ENCODE assay signal across 8 cellular contexts in genomic region chr2:136116111-136116812, GRCh38. TPM values are rescaled to one million over a fixed set of nuclear protein-coding genes. Genes with fewer than 3 reads are reported as not detected.
DNase-seq lines count a peak whose midpoint lies in the region; ATAC-seq and TF ChIP-seq lines count a peak whose summit lies in the region.

No MANE protein-coding gene starts in this region.

- H3K36me3 Mint-ChIP-seq in activated CD4-positive, alpha-beta T cell treated with anti-CD3 and anti-CD28 coated beads, Interleukin-2, amount 10 ng/mL, durations not matched to agents 24 days and 14 days (ENCODE audit: low read depth): peaks cover 39% of the 10 kb centered on the region
- H3K36me3 Mint-ChIP-seq in effector memory CD8-positive, alpha-beta T cell (ENCODE audit: insufficient read depth): peaks cover 83% of the 10 kb centered on the region
- H3K36me3 Mint-ChIP-seq in nephron progenitor cell (ENCODE audit: low read depth) (peaks cover 24% of the 10 kb centered on the region), type B pancreatic cell (peaks cover 5% of the 10 kb centered on the region)

- DNase-seq in NCI-H1417 (lab: John Stamatoyannopoulos, UW) (peak in 2 of 3 experiments; percentile 29 to 58), NCI-H1417 treated with DMSO at 0.1 percent for 48 hours (lab: John Stamatoyannopoulos, UW) (no peak), KBM-7 (peak; percentile 46), nephron progenitor cell (peak; percentile 57), type B pancreatic cell (ENCODE audit: extremely low spot score, unreplicated experiment) (no peak)
- peak; percentile 92 for DNase-seq in activated CD4-positive, alpha-beta T cell treated with anti-CD3 and anti-CD28 coated beads, Interleukin-2, amount 10 ng/mL, durations not matched to agents 24 days and 14 days
- DNase-seq in effector memory CD8-positive, alpha-beta T cell: peak; percentile 78 to 86 (median 83)

- peaks cover 58% of the 10 kb centered on the region for H3K4me1 Mint-ChIP-seq in activated CD4-positive, alpha-beta T cell treated with anti-CD3 and anti-CD28 coated beads, Interleukin-2, amount 10 ng/mL, durations not matched to agents 24 days and 14 days
- H3K4me1 Mint-ChIP-seq in effector memory CD8-positive, alpha-beta T cell (ENCODE audit: low read depth in 2 of 2): peaks cover 47 to 48% of the 10 kb centered on the region in 2 donors
- peaks cover 69% of the 10 kb centered on the region for H3K4me1 Mint-ChIP-seq in nephron progenitor cell
- peaks cover 11% of the 10 kb centered on the region for H3K4me1 Mint-ChIP-seq in type B pancreatic cell (ENCODE audit: unreplicated experiment)

- ATAC-seq in effector memory CD8-positive, alpha-beta T cell (replicated peaks): peak; percentile 25
- no peak for ATAC-seq in GM19395 (IDR thresholded peaks at IDR 0.05; ENCODE audit: unreplicated experiment)

- intact Hi-C loops in activated CD4-positive, alpha-beta T cell treated with anti-CD3 and anti-CD28 coated beads, Interleukin-2, amount 10 ng/mL, durations not matched to agents 24 days and 14 days (cut with micrococcal nuclease): loop anchor here (1.0 to 5.0 kb wide), 11 partner anchors 59 to 1199 kb away; partner anchors contain the start of genes CCNT2, DARS1, R3HDM1 and RAB3GAP1

- H3K9me3 Mint-ChIP-seq in activated CD4-positive, alpha-beta T cell treated with anti-CD3 and anti-CD28 coated beads, Interleukin-2, amount 10 ng/mL, durations not matched to agents 24 days and 14 days: no peaks in the 10 kb centered on the region
- peaks cover 0 to 2% of the 10 kb centered on the region in 2 donors for H3K9me3 Mint-ChIP-seq in effector memory CD8-positive, alpha-beta T cell
- no peaks in the 10 kb centered on the region for H3K9me3 Mint-ChIP-seq in nephron progenitor cell
- no peaks in the 10 kb centered on the region for H3K9me3 Mint-ChIP-seq in type B pancreatic cell

- in situ Hi-C loops in KBM-7 (cut with MboI; ENCODE audit: low pct_unique_long_range_greater_than_20kb, low sequenced_read_pairs): no loop called here

- no peak for TF ChIP-seq CTCF in nephron progenitor cell (IDR thresholded peaks at IDR 0.05)
- TF ChIP-seq CTCF in type B pancreatic cell (conservative IDR thresholded peaks at IDR 0.05): no peak

- H3K27ac Mint-ChIP-seq in activated CD4-positive, alpha-beta T cell treated with anti-CD3 and anti-CD28 coated beads, Interleukin-2, amount 10 ng/mL, durations not matched to agents 24 days and 14 days: peak overlapping the region; percentile 88
- H3K27ac Mint-ChIP-seq in effector memory CD8-positive, alpha-beta T cell: peak overlapping the region; percentile 99 to 100
- H3K27ac Mint-ChIP-seq in nephron progenitor cell (no peak overlapping the region), type B pancreatic cell (no peak overlapping the region)

- H3K27me3 Mint-ChIP-seq in activated CD4-positive, alpha-beta T cell treated with anti-CD3 and anti-CD28 coated beads, Interleukin-2, amount 10 ng/mL, durations not matched to agents 24 days and 14 days: peaks cover 18% of the 10 kb centered on the region
- no peaks in the 10 kb centered on the region for H3K27me3 Mint-ChIP-seq in effector memory CD8-positive, alpha-beta T cell
- no peaks in the 10 kb centered on the region for H3K27me3 Mint-ChIP-seq in nephron progenitor cell (ENCODE audit: low read depth, poor library complexity)
- H3K27me3 Mint-ChIP-seq in type B pancreatic cell: peaks cover 93% of the 10 kb centered on the region

- peak overlapping the region; percentile 98 for H3K4me3 Mint-ChIP-seq in activated CD4-positive, alpha-beta T cell treated with anti-CD3 and anti-CD28 coated beads, Interleukin-2, amount 10 ng/mL, durations not matched to agents 24 days and 14 days
- peak overlapping the region; percentile 93 to 95 for H3K4me3 Mint-ChIP-seq in effector memory CD8-positive, alpha-beta T cell
- peak overlapping the region; percentile 96 for H3K4me3 Mint-ChIP-seq in nephron progenitor cell
- peak overlapping the region; percentile 85 for H3K4me3 Mint-ChIP-seq in type B pancreatic cell

RNA-seq across cellular contexts. Expression of gene CXCR4, which starts 1.7 kb away (rescaled TPM):
- total RNA-seq in activated CD4-positive, alpha-beta T cell treated with anti-CD3 and anti-CD28 coated beads, Interleukin-2, amount 10 ng/mL, durations not matched to agents 24 days and 14 days: 88.8 and 92.7 TPM in 2 replicates
- 5.2 and 34.8 TPM in 2 replicates for total RNA-seq in type B pancreatic cell (ENCODE audit: low replicate concordance)

Comparison
In these comparisons a context has a peak if more than half of its experiments do, and no peak if none do; other contexts are left out.
1. DNase-seq: peak in NCI-H1417 (2 of 3), KBM-7 (single experiment), activated CD4-positive, alpha-beta T cell treated with anti-CD3 and anti-CD28 coated beads, Interleukin-2, amount 10 ng/mL, durations not matched to agents 24 days and 14 days (single experiment), effector memory CD8-positive, alpha-beta T cell (3 of 3) and nephron progenitor cell (single experiment); none in NCI-H1417 treated with DMSO at 0.1 percent for 48 hours (single experiment) and type B pancreatic cell (single experiment).
2. H3K27ac Mint-ChIP-seq: peak in activated CD4-positive, alpha-beta T cell treated with anti-CD3 and anti-CD28 coated beads, Interleukin-2, amount 10 ng/mL, durations not matched to agents 24 days and 14 days (single experiment) and effector memory CD8-positive, alpha-beta T cell (2 of 2); none in nephron progenitor cell (single experiment) and type B pancreatic cell (single experiment).
3. Peak in every context shown above with its lines, with median percentiles within 50 percentile points of each other: H3K4me3 Mint-ChIP-seq.